ENCODE assay signal across 25 cellular contexts in genomic region chr9:36250079-36250478, GRCh38. TPM values are rescaled to one million over a fixed set of nuclear protein-coding genes. Genes with fewer than 3 reads are reported as not detected.
A peak's percentile ranks its signal among the peaks of the same experiment; 100 is the strongest.
DNase-seq lines count a peak whose midpoint lies in the region; ATAC-seq and TF ChIP-seq lines count a peak whose summit lies in the region.
"Had no signal": no experiment of that assay in that cellular context is flagged by ENCODE, and none has a peak within 500 bp of the region (broad histone marks: within the 10 kb centered on the region; RNA-seq: fewer than 3 reads in every experiment).

No MANE protein-coding gene starts in this region.

- H3K36me3 Mint-ChIP-seq in activated T-cell treated with anti-CD3 and anti-CD28 coated beads, Interleukin-2, amount 50 U/mL, for 72 hours (ENCODE audit: insufficient read depth in 2 of 2) = peaks cover 0 to 4% of the 10 kb centered on the region in 2 donors
- H3K36me3 Mint-ChIP-seq in activated T-helper 17 cell treated with anti-CD3 and anti-CD28 coated beads, Interleukin-2, amount 50 U/mL, for 72 hours (ENCODE audit: low read depth) = peaks cover 46% of the 10 kb centered on the region
- peaks cover 46% of the 10 kb centered on the region for H3K36me3 Mint-ChIP-seq in stimulated activated effector memory CD8-positive, alpha-beta T cell treated with anti-CD3 and anti-CD28 coated beads, Interleukin-12 subunit alpha, Interleukin-12 subunit beta, amount 100 ng/mL, for 72 hours

- peaks cover 8% of the 10 kb centered on the region for H3K4me1 Mint-ChIP-seq in activated T-cell treated with anti-CD3 and anti-CD28 coated beads, Interleukin-2, amount 50 U/mL, for 72 hours (ENCODE audit: low read depth)
- H3K4me1 Mint-ChIP-seq in activated T-helper 17 cell treated with anti-CD3 and anti-CD28 coated beads, Interleukin-2, amount 50 U/mL, for 72 hours = peaks cover 6% of the 10 kb centered on the region
- H3K4me1 Mint-ChIP-seq in stimulated activated effector memory CD8-positive, alpha-beta T cell treated with anti-CD3 and anti-CD28 coated beads, Interleukin-12 subunit alpha, Interleukin-12 subunit beta, amount 100 ng/mL, for 72 hours = peaks cover 16% of the 10 kb centered on the region

- H3K4me1 ChIP-seq in foreskin keratinocyte = no peaks in the 10 kb centered on the region
- H3K4me1 ChIP-seq in left ventricle myocardium inferior = peaks cover 20% of the 10 kb centered on the region
- H3K4me1 ChIP-seq: lower lobe of right lung, upper lobe of right lung had no signal

- H3K27me3 ChIP-seq in foreskin keratinocyte = no peaks in the 10 kb centered on the region
- no peaks in the 10 kb centered on the region for H3K27me3 ChIP-seq in left ventricle myocardium inferior (ENCODE audit: low read depth)
- H3K27me3 ChIP-seq: upper lobe of right lung had no signal

- no peaks in the 10 kb centered on the region for H3K27me3 Mint-ChIP-seq in activated T-cell treated with anti-CD3 and anti-CD28 coated beads, Interleukin-2, amount 50 U/mL, for 72 hours (ENCODE audit: low read depth)
- H3K27me3 Mint-ChIP-seq in activated T-helper 17 cell treated with anti-CD3 and anti-CD28 coated beads, Interleukin-2, amount 50 U/mL, for 72 hours = no peaks in the 10 kb centered on the region
- H3K27me3 Mint-ChIP-seq: activated CD4-positive, alpha-beta T cell treated with anti-CD3 and anti-CD28 coated beads for 36 hours; activated naive CD8-positive, alpha-beta T cell; B cell had no signal

- no peaks in the 10 kb centered on the region for H3K9me3 Mint-ChIP-seq in activated T-cell treated with anti-CD3 and anti-CD28 coated beads, Interleukin-2, amount 50 U/mL, for 72 hours
- no peaks in the 10 kb centered on the region for H3K9me3 Mint-ChIP-seq in activated T-helper 17 cell treated with anti-CD3 and anti-CD28 coated beads, Interleukin-2, amount 50 U/mL, for 72 hours
- H3K9me3 Mint-ChIP-seq in stimulated activated effector memory CD8-positive, alpha-beta T cell treated with anti-CD3 and anti-CD28 coated beads, Interleukin-12 subunit alpha, Interleukin-12 subunit beta, amount 100 ng/mL, for 72 hours = no peaks in the 10 kb centered on the region
- H3K9me3 Mint-ChIP-seq: activated T-helper 1 cell treated with anti-CD3 and anti-CD28 coated beads, Interleukin-12 subunit alpha, Interleukin-12 subunit beta, Interleukin-2, Interleukin-4 antibody, amounts not matched to agents 30 ng/mL and 10 ng/mL and 1 ng/mL, durations not matched to agents 14 hours and 24 hours and 36 hours had no signal

- peak overlapping the region; percentile 8 for H3K27ac Mint-ChIP-seq in activated T-cell treated with anti-CD3 and anti-CD28 coated beads, Interleukin-2, amount 50 U/mL, for 72 hours
- peak overlapping the region; percentile 6 for H3K27ac Mint-ChIP-seq in activated T-helper 17 cell treated with anti-CD3 and anti-CD28 coated beads, Interleukin-2, amount 50 U/mL, for 72 hours
- peak overlapping the region; percentile 14 for H3K27ac Mint-ChIP-seq in stimulated activated effector memory CD8-positive, alpha-beta T cell treated with anti-CD3 and anti-CD28 coated beads, Interleukin-12 subunit alpha, Interleukin-12 subunit beta, amount 100 ng/mL, for 72 hours
- H3K27ac Mint-ChIP-seq: activated CD4-positive, alpha-beta T cell treated with anti-CD3 and anti-CD28 coated beads for 36 hours; activated naive CD8-positive, alpha-beta T cell; activated T-helper 1 cell treated with anti-CD3 and anti-CD28 coated beads, Interleukin-12 subunit alpha, Interleukin-12 subunit beta, Interleukin-2, Interleukin-4 antibody, amounts not matched to agents 30 ng/mL and 10 ng/mL and 1 ng/mL, durations not matched to agents 14 hours and 24 hours and 36 hours; B cell had no signal

- DNase-seq in activated T-cell treated with anti-CD3 and anti-CD28 coated beads, Interleukin-2, amount 50 U/mL, for 72 hours = no peak
- no peak for DNase-seq in activated T-cell treated with anti-CD3 and anti-CD28 coated beads, Interleukin-2, amount 50 U/mL, for 1 hour
- DNase-seq in foreskin keratinocyte (peak; percentile 43 to 71), left ventricle myocardium inferior (no peak)
- DNase-seq in stimulated activated effector memory CD8-positive, alpha-beta T cell treated with anti-CD3 and anti-CD28 coated beads, Interleukin-12 subunit alpha, Interleukin-12 subunit beta, amount 100 ng/mL, for 72 hours (ENCODE audit: low spot score in 2 of 2) = no peak
- DNase-seq: 8988T; activated CD4-positive, alpha-beta T cell treated with anti-CD3 and anti-CD28 coated beads for 36 hours; COR-L47; DMS79 treated with DMSO at 0.1 percent for 48 hours; GOT3; head of caudate nucleus; lower lobe of right lung; NCI-H446; SIG-M5; stimulated activated CD4-positive, alpha-beta T cell treated with anti-CD3 and anti-CD28 coated beads, Interleukin-4, amount 100 ng/mL, for 1 hour; T-helper 1 cell; upper lobe of right lung had no signal

- intact Hi-C loops in left ventricle myocardium inferior (cut with micrococcal nuclease) = no loop called here

- no peak for TF ChIP-seq CTCF in foreskin keratinocyte (conservative IDR thresholded peaks at IDR 0.05)
- TF ChIP-seq CTCF in left ventricle myocardium inferior (IDR thresholded peaks at IDR 0.05; ENCODE audit: borderline replicate concordance) = no peak

- peaks cover 28% of the 10 kb centered on the region for H3K36me3 ChIP-seq in left ventricle myocardium inferior

- ATAC-seq in activated T-cell treated with anti-CD3 and anti-CD28 coated beads, Interleukin-2, amount 50 U/mL, for 72 hours (replicated peaks in 1 of 2) = no peak
- peak; percentile 34 for ATAC-seq in activated T-helper 17 cell treated with anti-CD3 and anti-CD28 coated beads, Interleukin-2, amount 50 U/mL, for 72 hours (replicated peaks)
- ATAC-seq in foreskin keratinocyte = peak; percentile 66
- no peak for ATAC-seq in stimulated activated effector memory CD8-positive, alpha-beta T cell treated with anti-CD3 and anti-CD28 coated beads, Interleukin-12 subunit alpha, Interleukin-12 subunit beta, amount 100 ng/mL, for 72 hours
- no peak for ATAC-seq in HG02763 (IDR thresholded peaks at IDR 0.05; ENCODE audit: unreplicated experiment)
- no peak for ATAC-seq in HG03457 (IDR thresholded peaks at IDR 0.05; ENCODE audit: unreplicated experiment)
- ATAC-seq: activated CD4-positive, alpha-beta T cell treated with anti-CD3 and anti-CD28 coated beads for 36 hours; lower lobe of right lung; upper lobe of right lung had no signal

- H3K9me3 ChIP-seq in left ventricle myocardium inferior (replicated peaks) = no peaks in the 10 kb centered on the region
- H3K9me3 ChIP-seq: lower lobe of right lung, upper lobe of right lung had no signal

- H3K4me3 ChIP-seq in left ventricle myocardium inferior = no peak overlapping the region
- H3K4me3 ChIP-seq: lower lobe of right lung, smooth muscle cell, upper lobe of right lung had no signal

- H3K4me3 Mint-ChIP-seq in activated T-cell treated with anti-CD3 and anti-CD28 coated beads, Interleukin-2, amount 50 U/mL, for 72 hours = no peak overlapping the region
- no peak overlapping the region for H3K4me3 Mint-ChIP-seq in activated T-helper 17 cell treated with anti-CD3 and anti-CD28 coated beads, Interleukin-2, amount 50 U/mL, for 72 hours
- no peak overlapping the region for H3K4me3 Mint-ChIP-seq in stimulated activated effector memory CD8-positive, alpha-beta T cell treated with anti-CD3 and anti-CD28 coated beads, Interleukin-12 subunit alpha, Interleukin-12 subunit beta, amount 100 ng/mL, for 72 hours
- H3K4me3 Mint-ChIP-seq: activated CD4-positive, alpha-beta T cell treated with anti-CD3 and anti-CD28 coated beads for 36 hours; activated naive CD8-positive, alpha-beta T cell; activated T-helper 1 cell treated with anti-CD3 and anti-CD28 coated beads, Interleukin-12 subunit alpha, Interleukin-12 subunit beta, Interleukin-2, Interleukin-4 antibody, amounts not matched to agents 30 ng/mL and 10 ng/mL and 1 ng/mL, durations not matched to agents 14 hours and 24 hours and 36 hours; B cell had no signal

- H3K27ac ChIP-seq in foreskin keratinocyte (no peak overlapping the region), left ventricle myocardium inferior (replicated peaks) (no peak overlapping the region)
- H3K27ac ChIP-seq: HL-60, lower lobe of right lung, upper lobe of right lung had no signal

RNA-seq across cellular contexts. Expression of gene GNE, which starts 8.2 kb away (rescaled TPM):
- total RNA-seq in activated T-cell treated with anti-CD3 and anti-CD28 coated beads, Interleukin-2, amount 50 U/mL, for 72 hours = 10 to 100 TPM; 19.1 to 19.5 TPM
- total RNA-seq in activated T-helper 17 cell treated with anti-CD3 and anti-CD28 coated beads, Interleukin-2, amount 50 U/mL, for 72 hours = 10 to 100 TPM; 19.3 to 19.6 TPM
- total RNA-seq in foreskin keratinocyte (14.1 and 14.6 TPM in 2 replicates), left ventricle myocardium inferior (11.7 TPM)
- polyA plus RNA-seq in foreskin keratinocyte = 4.2 and 5.2 TPM in 2 replicates

RNA-seq across cellular contexts. Expression of gene CLTA, which starts 59.4 kb away (rescaled TPM):
- 10 to 100 TPM; 86.8 to 91.6 TPM for total RNA-seq in activated T-cell treated with anti-CD3 and anti-CD28 coated beads, Interleukin-2, amount 50 U/mL, for 72 hours
- total RNA-seq in activated T-helper 17 cell treated with anti-CD3 and anti-CD28 coated beads, Interleukin-2, amount 50 U/mL, for 72 hours = 100 to 1,000 TPM in 1 of 2 donors, 10 to 100 TPM in 1; 69.3 to 166 TPM
- 249 and 260 TPM in 2 replicates for total RNA-seq in foreskin keratinocyte
- 307 and 311 TPM in 2 replicates for polyA plus RNA-seq in foreskin keratinocyte
- total RNA-seq in left ventricle myocardium inferior = 60.4 TPM

Comparison
In these comparisons a context has a peak if more than half of its experiments do, and no peak if none do; other contexts are left out.
1. ATAC-seq: peak in activated T-helper 17 cell treated with anti-CD3 and anti-CD28 coated beads, Interleukin-2, amount 50 U/mL, for 72 hours (single experiment) and foreskin keratinocyte (single experiment); none in activated T-cell treated with anti-CD3 and anti-CD28 coated beads, Interleukin-2, amount 50 U/mL, for 72 hours (0 of 2), stimulated activated effector memory CD8-positive, alpha-beta T cell treated with anti-CD3 and anti-CD28 coated beads, Interleukin-12 subunit alpha, Interleukin-12 subunit beta, amount 100 ng/mL, for 72 hours (single experiment), HG02763 (single experiment) and HG03457 (single experiment).
2. DNase-seq: peak in foreskin keratinocyte (2 of 2); none in activated T-cell treated with anti-CD3 and anti-CD28 coated beads, Interleukin-2, amount 50 U/mL, for 72 hours (0 of 2), activated T-cell treated with anti-CD3 and anti-CD28 coated beads, Interleukin-2, amount 50 U/mL, for 1 hour (single experiment), stimulated activated effector memory CD8-positive, alpha-beta T cell treated with anti-CD3 and anti-CD28 coated beads, Interleukin-12 subunit alpha, Interleukin-12 subunit beta, amount 100 ng/mL, for 72 hours (0 of 2) and left ventricle myocardium inferior (single experiment).
3. Peak in every context shown above with its lines, with median percentiles within 50 percentile points of each other: H3K27ac Mint-ChIP-seq.